In the genomic region with DNA sequence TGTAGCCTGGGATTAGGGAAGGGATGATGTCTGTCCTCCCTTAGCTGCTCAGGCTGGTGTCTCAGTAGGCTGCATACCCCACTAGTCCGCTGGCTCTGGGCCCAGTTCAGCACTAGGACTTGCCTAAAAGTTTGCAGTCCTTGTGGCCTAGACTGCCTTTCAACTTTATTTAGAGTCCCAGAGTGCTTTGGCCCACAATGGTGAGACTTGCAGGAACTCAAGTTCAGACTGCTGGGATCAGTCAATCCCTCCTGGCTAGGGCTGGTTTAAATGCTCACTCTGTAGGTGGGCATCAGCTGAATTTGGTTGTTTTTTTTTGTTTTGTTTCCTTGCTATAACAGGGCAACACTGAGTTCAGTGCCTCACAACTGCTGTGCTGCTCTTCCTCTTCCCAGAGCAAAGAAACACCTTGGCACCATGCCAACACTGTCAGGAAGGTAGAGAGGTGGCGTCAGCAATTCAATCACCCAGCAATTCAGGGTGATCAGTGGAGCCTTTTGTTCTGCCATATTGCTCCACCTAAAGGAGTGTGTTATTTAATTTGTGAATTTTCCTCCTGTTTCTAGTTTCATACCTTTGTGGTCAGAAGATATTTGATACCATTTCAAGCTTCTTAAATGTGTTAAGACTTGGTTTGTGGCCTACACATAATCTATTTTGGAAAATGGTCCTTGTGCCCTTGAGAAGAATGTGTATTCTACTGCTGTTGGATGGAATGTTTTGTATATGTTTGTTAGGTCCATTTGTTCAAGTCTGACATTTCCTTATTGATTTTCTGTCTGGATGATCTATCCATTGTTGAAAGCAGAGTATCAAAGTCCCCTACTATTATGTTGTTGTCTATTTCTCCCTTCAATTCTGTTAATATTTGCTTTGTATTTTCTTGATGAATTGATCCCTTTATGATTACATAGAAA, we compare ENCODE assay signal across 1 cellular context.
A peak's percentile ranks its signal among the peaks of the same experiment; 100 is the strongest.
TF ChIP-seq lines count a peak whose summit lies in the region.

No MANE protein-coding gene starts in this region.

TF ChIP-seq in HepG2, 621 proteins besides CTCF, POLR2A, EP300 and RAD21 (continued from another document and continues in another):
- TF ChIP-seq, protein P1, sequence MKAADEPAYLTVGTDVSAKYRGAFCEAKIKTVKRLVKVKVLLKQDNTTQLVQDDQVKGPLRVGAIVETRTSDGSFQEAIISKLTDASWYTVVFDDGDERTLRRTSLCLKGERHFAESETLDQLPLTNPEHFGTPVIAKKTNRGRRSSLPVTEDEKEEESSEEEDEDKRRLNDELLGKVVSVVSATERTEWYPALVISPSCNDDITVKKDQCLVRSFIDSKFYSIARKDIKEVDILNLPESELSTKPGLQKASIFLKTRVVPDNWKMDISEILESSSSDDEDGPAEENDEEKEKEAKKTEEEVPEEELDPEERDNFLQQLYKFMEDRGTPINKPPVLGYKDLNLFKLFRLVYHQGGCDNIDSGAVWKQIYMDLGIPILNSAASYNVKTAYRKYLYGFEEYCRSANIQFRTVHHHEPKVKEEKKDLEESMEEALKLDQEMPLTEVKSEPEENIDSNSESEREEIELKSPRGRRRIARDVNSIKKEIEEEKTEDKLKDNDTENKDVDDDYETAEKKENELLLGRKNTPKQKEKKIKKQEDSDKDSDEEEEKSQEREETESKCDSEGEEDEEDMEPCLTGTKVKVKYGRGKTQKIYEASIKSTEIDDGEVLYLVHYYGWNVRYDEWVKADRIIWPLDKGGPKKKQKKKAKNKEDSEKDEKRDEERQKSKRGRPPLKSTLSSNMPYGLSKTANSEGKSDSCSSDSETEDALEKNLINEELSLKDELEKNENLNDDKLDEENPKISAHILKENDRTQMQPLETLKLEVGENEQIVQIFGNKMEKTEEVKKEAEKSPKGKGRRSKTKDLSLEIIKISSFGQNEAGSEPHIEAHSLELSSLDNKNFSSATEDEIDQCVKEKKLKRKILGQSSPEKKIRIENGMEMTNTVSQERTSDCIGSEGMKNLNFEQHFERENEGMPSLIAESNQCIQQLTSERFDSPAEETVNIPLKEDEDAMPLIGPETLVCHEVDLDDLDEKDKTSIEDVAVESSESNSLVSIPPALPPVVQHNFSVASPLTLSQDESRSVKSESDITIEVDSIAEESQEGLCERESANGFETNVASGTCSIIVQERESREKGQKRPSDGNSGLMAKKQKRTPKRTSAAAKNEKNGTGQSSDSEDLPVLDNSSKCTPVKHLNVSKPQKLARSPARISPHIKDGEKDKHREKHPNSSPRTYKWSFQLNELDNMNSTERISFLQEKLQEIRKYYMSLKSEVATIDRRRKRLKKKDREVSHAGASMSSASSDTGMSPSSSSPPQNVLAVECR (CRISPR knock-in tag; IDR thresholded peaks at IDR 0.05; ENCODE audit: borderline replicate concordance), result no peak; the same call in 1 of the 2 replicates
- TF ChIP-seq HIVEP1 (CRISPR knock-in tag; IDR thresholded peaks at IDR 0.05) (no peak), NFATC3 (CRISPR knock-in tag; IDR thresholded peaks at IDR 0.05) (no peak), POGK (CRISPR knock-in tag; conservative IDR thresholded peaks at IDR 0.05) (no peak), ZFYVE20 (CRISPR knock-in tag; IDR thresholded peaks at IDR 0.05; ENCODE audit: borderline replicate concordance, low read depth) (no peak), TGIF2 (CRISPR knock-in tag; IDR thresholded peaks at IDR 0.05) (no peak), MBD4 (IDR thresholded peaks at IDR 0.05; ENCODE audit: borderline replicate concordance, low read length) (no peak), KLF15 (CRISPR knock-in tag; IDR thresholded peaks at IDR 0.05; ENCODE audit: borderline replicate concordance) (no peak), SRSF9 (IDR thresholded peaks at IDR 0.05; ENCODE audit: borderline replicate concordance, insufficient read depth, low read depth, low read length, poor library complexity, severe bottlenecking) (no peak), MED13 (CRISPR knock-in tag; IDR thresholded peaks at IDR 0.05) (no peak), NFYB (CRISPR knock-in tag; IDR thresholded peaks at IDR 0.05) (no peak), CEBPB (IDR thresholded peaks at IDR 0.05; ENCODE audit: borderline replicate concordance, low read depth, low read length) (no peak), PAX8 (CRISPR knock-in tag; IDR thresholded peaks at IDR 0.05; ENCODE audit: borderline replicate concordance) (no peak), NFKB2 (CRISPR knock-in tag; IDR thresholded peaks at IDR 0.05; ENCODE audit: borderline replicate concordance) (no peak), TOPORS (CRISPR knock-in tag; IDR thresholded peaks at IDR 0.05) (peak; percentile 42; the same call in 1 of the 2 replicates), KLF13 (CRISPR knock-in tag; IDR thresholded peaks at IDR 0.05) (no peak), NFAT5 (CRISPR knock-in tag; IDR thresholded peaks at IDR 0.05) (no peak), ZFP62 (CRISPR knock-in tag; IDR thresholded peaks at IDR 0.05) (no peak), PCBP2 (optimal IDR thresholded peaks at IDR 0.05; ENCODE audit: low read depth, low read length, poor library complexity, severe bottlenecking) (no peak), SALL1 (CRISPR knock-in tag; IDR thresholded peaks at IDR 0.05) (peak; percentile 74), LBX2 (CRISPR knock-in tag; IDR thresholded peaks at IDR 0.05; ENCODE audit: borderline replicate concordance) (0 out of 2 replicates have a peak, but pooled peaks have one; percentile 63), HMGA1 (CRISPR knock-in tag; conservative IDR thresholded peaks at IDR 0.05) (no peak), ZNF570 (CRISPR knock-in tag; IDR thresholded peaks at IDR 0.05; ENCODE audit: borderline replicate concordance) (no peak), CENPBD1 (CRISPR knock-in tag; IDR thresholded peaks at IDR 0.05; ENCODE audit: borderline replicate concordance, low read depth) (no peak), PRMT3 (CRISPR knock-in tag; IDR thresholded peaks at IDR 0.05; ENCODE audit: borderline replicate concordance, low read depth) (no peak), KLF16 (CRISPR knock-in tag; IDR thresholded peaks at IDR 0.05) (no peak; a peak in 1 of 4 replicates), ZFP37 (CRISPR knock-in tag; IDR thresholded peaks at IDR 0.05; ENCODE audit: borderline replicate concordance) (no peak), ZNF33A (CRISPR knock-in tag; IDR thresholded peaks at IDR 0.05; ENCODE audit: borderline replicate concordance) (no peak)
- TF ChIP-seq, protein P2, sequence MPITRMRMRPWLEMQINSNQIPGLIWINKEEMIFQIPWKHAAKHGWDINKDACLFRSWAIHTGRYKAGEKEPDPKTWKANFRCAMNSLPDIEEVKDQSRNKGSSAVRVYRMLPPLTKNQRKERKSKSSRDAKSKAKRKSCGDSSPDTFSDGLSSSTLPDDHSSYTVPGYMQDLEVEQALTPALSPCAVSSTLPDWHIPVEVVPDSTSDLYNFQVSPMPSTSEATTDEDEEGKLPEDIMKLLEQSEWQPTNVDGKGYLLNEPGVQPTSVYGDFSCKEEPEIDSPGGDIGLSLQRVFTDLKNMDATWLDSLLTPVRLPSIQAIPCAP (CRISPR knock-in tag; IDR thresholded peaks at IDR 0.05; ENCODE audit: low read depth), result no peak
